9 cellular contexts compared by ENCODE assay signal in genomic region chrX:125293792-125294780, GRCh38. TPM values are rescaled to one million over a fixed set of nuclear protein-coding genes. Genes with fewer than 3 reads are reported as not detected.
DNase-seq lines count a peak whose midpoint lies in the region; ATAC-seq lines count a peak whose summit lies in the region.
"Had no signal": no experiment of that assay in that cellular context is flagged by ENCODE, and none has a peak within 500 bp of the region (broad histone marks: within the 10 kb centered on the region; RNA-seq: fewer than 3 reads in every experiment).

No MANE protein-coding gene starts in this region.

- 33 to 69% methylated on average over 1 of the region's 1 CpG for WGBS in aorta, 2 donors

- DNase-seq in DMS53 (lab: John Stamatoyannopoulos, UW) = peak; percentile 63
- no peak for DNase-seq in activated T-helper 1 cell treated with anti-CD3 and anti-CD28 coated beads, Interleukin-12 subunit alpha, Interleukin-12 subunit beta, Interleukin-2, Interleukin-4 antibody, amounts not matched to agents 30 ng/mL and 10 ng/mL and 1 ng/mL, durations not matched to agents 14 hours and 24 hours and 36 hours (ENCODE audit: low spot score)
- DNase-seq in aorta = no peak
- no peak for DNase-seq in caudate nucleus (lab: John Stamatoyannopoulos, UW)
- no peak for DNase-seq in SIG-M5 (lab: John Stamatoyannopoulos, UW)
- DNase-seq in stimulated activated CD4-positive, alpha-beta T cell treated with anti-CD3 and anti-CD28 coated beads, Interleukin-1b, Interleukin-23, amount 100 ng/mL, for 48 hours = no peak
- DNase-seq: NK-92 treated with Interleukin-12 subunit alpha and Interleukin-12 subunit beta, amount 100 ng/mL, for 24 hours had no signal

- H3K27ac Mint-ChIP-seq in activated T-helper 1 cell treated with anti-CD3 and anti-CD28 coated beads, Interleukin-12 subunit alpha, Interleukin-12 subunit beta, Interleukin-2, Interleukin-4 antibody, amounts not matched to agents 30 ng/mL and 10 ng/mL and 1 ng/mL, durations not matched to agents 14 hours and 24 hours and 36 hours = peak overlapping the region; percentile 61

- H3K9me3 Mint-ChIP-seq in activated T-helper 1 cell treated with anti-CD3 and anti-CD28 coated beads, Interleukin-12 subunit alpha, Interleukin-12 subunit beta, Interleukin-2, Interleukin-4 antibody, amounts not matched to agents 30 ng/mL and 10 ng/mL and 1 ng/mL, durations not matched to agents 14 hours and 24 hours and 36 hours = no peaks in the 10 kb centered on the region

- intact Hi-C loops in activated T-helper 1 cell treated with anti-CD3 and anti-CD28 coated beads, Interleukin-12 subunit alpha, Interleukin-12 subunit beta, Interleukin-2, Interleukin-4 antibody, amounts not matched to agents 30 ng/mL and 10 ng/mL and 1 ng/mL, durations not matched to agents 14 hours and 24 hours and 36 hours (cut with micrococcal nuclease) = loop anchor here (2.0 to 10.0 kb wide), 2 partner anchors 899 to 1077 kb away; no protein-coding TSS in a partner anchor
- intact Hi-C loops in aorta (cut with DNase I) = no loop called here

- H3K4me3 ChIP-seq in aorta (ENCODE audit: low read length in 2 of 2) = no peak overlapping the region

- H3K4me3 Mint-ChIP-seq in activated T-helper 1 cell treated with anti-CD3 and anti-CD28 coated beads, Interleukin-12 subunit alpha, Interleukin-12 subunit beta, Interleukin-2, Interleukin-4 antibody, amounts not matched to agents 30 ng/mL and 10 ng/mL and 1 ng/mL, durations not matched to agents 14 hours and 24 hours and 36 hours = no peak overlapping the region

- no peaks in the 10 kb centered on the region for H3K27me3 ChIP-seq in aorta (ENCODE audit: control insufficient read depth in 1 of 2, insufficient read depth in 2 of 2, low read length in 1 of 2)

- no peaks in the 10 kb centered on the region for H3K9me3 ChIP-seq in aorta (ENCODE audit: control insufficient read depth, low read length)

- H3K27me3 Mint-ChIP-seq in activated T-helper 1 cell treated with anti-CD3 and anti-CD28 coated beads, Interleukin-12 subunit alpha, Interleukin-12 subunit beta, Interleukin-2, Interleukin-4 antibody, amounts not matched to agents 30 ng/mL and 10 ng/mL and 1 ng/mL, durations not matched to agents 14 hours and 24 hours and 36 hours (ENCODE audit: insufficient read depth) = no peaks in the 10 kb centered on the region

- no peaks in the 10 kb centered on the region for H3K4me1 ChIP-seq in aorta (ENCODE audit: control insufficient read depth in 1 of 2, insufficient read depth in 2 of 2, low read length in 2 of 2)

- no peaks in the 10 kb centered on the region for H3K36me3 Mint-ChIP-seq in activated T-helper 1 cell treated with anti-CD3 and anti-CD28 coated beads, Interleukin-12 subunit alpha, Interleukin-12 subunit beta, Interleukin-2, Interleukin-4 antibody, amounts not matched to agents 30 ng/mL and 10 ng/mL and 1 ng/mL, durations not matched to agents 14 hours and 24 hours and 36 hours (ENCODE audit: low read depth)

- peak; percentile 53 for ATAC-seq in GM21360 (IDR thresholded peaks at IDR 0.05; ENCODE audit: unreplicated experiment)
- peak; percentile 66 for ATAC-seq in HG03354 (IDR thresholded peaks at IDR 0.05; ENCODE audit: poor library complexity, severe bottlenecking, unreplicated experiment)
- ATAC-seq in aorta (ENCODE audit: low FRiP score) = no peak

- H3K4me1 Mint-ChIP-seq in activated T-helper 1 cell treated with anti-CD3 and anti-CD28 coated beads, Interleukin-12 subunit alpha, Interleukin-12 subunit beta, Interleukin-2, Interleukin-4 antibody, amounts not matched to agents 30 ng/mL and 10 ng/mL and 1 ng/mL, durations not matched to agents 14 hours and 24 hours and 36 hours (ENCODE audit: low read depth) = peaks cover 18% of the 10 kb centered on the region

- H3K36me3 ChIP-seq in aorta (ENCODE audit: control insufficient read depth in 1 of 2, insufficient read depth in 2 of 2, low read length in 1 of 2) = no peaks in the 10 kb centered on the region

- H3K27ac ChIP-seq in aorta (ENCODE audit: low read depth in 1 of 2, low read length in 2 of 2) = no peak overlapping the region
- H3K27ac ChIP-seq in caudate nucleus (ENCODE audit: low read depth, low read length) = no peak overlapping the region

RNA-seq across cellular contexts. Expression of gene TEX13C, which starts 25.6 kb away (rescaled TPM):
- not detected in 2 replicates for total RNA-seq in activated T-helper 1 cell treated with anti-CD3 and anti-CD28 coated beads, Interleukin-12 subunit alpha, Interleukin-12 subunit beta, Interleukin-2, Interleukin-4 antibody, amounts not matched to agents 30 ng/mL and 10 ng/mL and 1 ng/mL, durations not matched to agents 14 hours and 24 hours and 36 hours
- not detected for total RNA-seq in aorta
- polyA plus RNA-seq in aorta = not detected
